18 cellular contexts compared by ENCODE assay signal in the genomic region with DNA sequence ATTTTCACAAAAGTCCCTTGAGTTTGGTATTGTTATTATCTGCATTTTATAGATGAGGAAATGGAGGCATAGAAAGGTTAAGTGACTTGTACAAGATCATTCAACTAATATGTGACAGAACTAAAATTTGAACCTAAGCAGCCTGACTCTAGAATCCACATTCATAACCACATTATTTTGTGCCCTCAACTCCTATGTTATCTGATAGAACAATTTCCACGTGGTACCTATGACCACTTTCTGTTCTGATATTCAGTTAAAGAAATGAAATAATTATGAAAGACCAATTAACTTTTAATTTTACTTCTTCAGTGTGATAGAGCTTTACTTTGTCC. TPM values are rescaled to one million over a fixed set of nuclear protein-coding genes. Genes with fewer than 3 reads are reported as not detected.
DNase-seq lines count a peak whose midpoint lies in the region; ATAC-seq, FAIRE-seq and TF ChIP-seq lines count a peak whose summit lies in the region.
"Had no signal": no experiment of that assay in that cellular context is flagged by ENCODE, and none has a peak within 500 bp of the region (broad histone marks: within the 10 kb centered on the region; RNA-seq: fewer than 3 reads in every experiment).

No MANE protein-coding gene starts in this region.

- no peaks in the 10 kb centered on the region for H3K9me2 ChIP-seq in SK-N-SH

- H3K9me3 ChIP-seq in SK-N-SH, result no peaks in the 10 kb centered on the region
- H3K9me3 ChIP-seq in HEK293 (ENCODE audit: control insufficient read depth, insufficient read depth, low read depth, low read length), result no peaks in the 10 kb centered on the region
- no peaks in the 10 kb centered on the region for H3K9me3 ChIP-seq in psoas muscle
- H3K9me3 ChIP-seq: BLaER1 had no signal

- H2AFZ ChIP-seq in SK-N-SH (ENCODE audit: low read depth), result no peak overlapping the region
- H2AFZ ChIP-seq: GM23248 had no signal

- H3K4me2 ChIP-seq in SK-N-SH, result no peak overlapping the region
- H3K4me2 ChIP-seq: BLaER1 had no signal

- H3K27me3 ChIP-seq in SK-N-SH (ENCODE audit: insufficient read depth) (no peaks in the 10 kb centered on the region), psoas muscle (ENCODE audit: insufficient read depth in 3 of 3, low read length in 2 of 3) (no peaks in the 10 kb centered on the region)
- H3K27me3 ChIP-seq: BLaER1 had no signal

- TF ChIP-seq CTCF in SK-N-SH (IDR thresholded peaks at IDR 0.05) (no peak), HEK293 (tag by site-specific recombination; IDR thresholded peaks at IDR 0.05) (no peak), psoas muscle (IDR thresholded peaks at IDR 0.05) (no peak)

- no peak for ATAC-seq in SK-N-SH treated with all-trans-retinoic acid at 6 μM for 48 hours
- ATAC-seq in psoas muscle, result no peak
- no peak for ATAC-seq in GM19324 (IDR thresholded peaks at IDR 0.05; ENCODE audit: low FRiP score, unreplicated experiment)
- ATAC-seq: GM12878, HCT116 had no signal

- no peak for TF ChIP-seq RAD21 in SK-N-SH (IDR thresholded peaks at IDR 0.05; ENCODE audit: low read length)

- H3K36me3 ChIP-seq in SK-N-SH (replicated peaks in 1 of 2; ENCODE audit: control insufficient read depth in 1 of 2, insufficient read depth in 2 of 2, low read length in 1 of 2) (peaks cover 61 to 67% of the 10 kb centered on the region in 2 experiments), HEK293 (ENCODE audit: control insufficient read depth in 2 of 2, insufficient read depth in 1 of 2, low read length in 2 of 2) (peaks cover 4 to 8% of the 10 kb centered on the region in 2 experiments; a peak in 2 of 3 replicates), psoas muscle (ENCODE audit: insufficient read depth in 1 of 2, low read depth in 1 of 2) (peaks cover 2 to 72% of the 10 kb centered on the region in 2 donors)

- H3K27ac ChIP-seq in SK-N-SH (ENCODE audit: low read depth in 2 of 2, low read length in 1 of 2) (no peak overlapping the region), HEK293 (ENCODE audit: extremely low read depth, low read depth, low read length) (0 out of 2 replicates have a peak overlapping the region, but pooled peaks have one; percentile 37), psoas muscle (peak overlapping the region; percentile 46)
- H3K27ac ChIP-seq: 22Rv1, BLaER1, GM23248 had no signal

- H4K20me1 ChIP-seq in SK-N-SH (ENCODE audit: insufficient read depth), result no peaks in the 10 kb centered on the region
- H4K20me1 ChIP-seq: BLaER1 had no signal

- H3K4me3 ChIP-seq in SK-N-SH (ENCODE audit: low read depth in 2 of 2, low read length in 1 of 2) (no peak overlapping the region), HEK293 (ENCODE audit: low read depth, low read length) (no peak overlapping the region), psoas muscle (no peak overlapping the region)
- H3K4me3 ChIP-seq: BLaER1, GM12878, GM23248 had no signal

- TF ChIP-seq EP300 in SK-N-SH (IDR thresholded peaks at IDR 0.05; ENCODE audit: borderline replicate concordance in 1 of 2, low read depth in 1 of 2, low read length in 1 of 2), result no peak

- DNase-seq in SK-N-SH (no peak), psoas muscle (no peak), germinal center (ENCODE audit: low spot score) (no peak), UCSD-AML1 (lab: John Stamatoyannopoulos, UW; ENCODE audit: unreplicated experiment) (no peak)
- DNase-seq: AML-193; Calu3; CD4-positive, CD25-positive, alpha-beta regulatory T cell; DMS 273 treated with DMSO at 0.1 percent for 48 hours; GM23248 had no signal

- H3K79me2 ChIP-seq in SK-N-SH (ENCODE audit: insufficient read depth), result peaks cover 5% of the 10 kb centered on the region; the same call in 1 of the 2 replicates

- H3K4me1 ChIP-seq in SK-N-SH (ENCODE audit: control insufficient read depth in 1 of 2, insufficient read depth in 2 of 2, low read depth in 1 of 2, low read length in 1 of 2) (peaks cover 2 to 20% of the 10 kb centered on the region in 2 experiments; a peak in 3 of 4 replicates), HEK293 (ENCODE audit: control insufficient read depth, insufficient read depth, low read length) (peaks cover 3% of the 10 kb centered on the region), psoas muscle (peaks cover 16% of the 10 kb centered on the region)
- H3K4me1 ChIP-seq: BLaER1 had no signal

- intact Hi-C loops in psoas muscle (cut with DNase I), result loop anchor here in 1 of 2 donors (10.0 kb wide), 1 partner anchor 403 kb away; no protein-coding TSS in a partner anchor

- no peak overlapping the region for H3K9ac ChIP-seq in SK-N-SH
- H3K9ac ChIP-seq: BLaER1, GM23248 had no signal

- CTCF ChIA-PET in SK-N-SH (lab: Yijun Ruan, JAX), result no interaction called here
- CTCF ChIA-PET in HEK293 (lab: Yijun Ruan, JAX), result interaction anchor here (0.6 to 1.2 kb wide), 3 partner anchors 277 to 549 kb away, joined by 3 to 5 read pairs (median 3); no protein-coding TSS in a partner anchor

- H3F3A ChIP-seq in SK-N-SH (replicated peaks; ENCODE audit: insufficient read depth), result peaks cover 51% of the 10 kb centered on the region

- POLR2A ChIA-PET in SK-N-SH (lab: Yijun Ruan, JAX), result no interaction called here
- POLR2A ChIA-PET in HEK293 (lab: Yijun Ruan, JAX), result no interaction called here

- FAIRE-seq in endometrium (lab: Jason Lieb, UNC), result peak; percentile 12
- FAIRE-seq: GM12878, GM18507 had no signal

- 88% methylated on average over 1 of the region's 1 CpG for WGBS in SK-N-SH (ENCODE audit: low lambda C conversion rate)
- 85 to 93% (median 88%) methylated on average over 1 of the region's 1 CpG for WGBS in psoas muscle, 3 donors

TF ChIP-seq in SK-N-SH treated with all-trans-retinoic acid at 6 μM for 48 hours, 23 proteins besides CTCF, POLR2A, EP300 and RAD21:
- TF ChIP-seq ZNF8 (CRISPR knock-in tag; IDR thresholded peaks at IDR 0.05) (no peak), ZFP3 (CRISPR knock-in tag; IDR thresholded peaks at IDR 0.05) (peak; percentile 66; the same call in 1 of the 2 replicates)
- TF ChIP-seq, protein P1, sequence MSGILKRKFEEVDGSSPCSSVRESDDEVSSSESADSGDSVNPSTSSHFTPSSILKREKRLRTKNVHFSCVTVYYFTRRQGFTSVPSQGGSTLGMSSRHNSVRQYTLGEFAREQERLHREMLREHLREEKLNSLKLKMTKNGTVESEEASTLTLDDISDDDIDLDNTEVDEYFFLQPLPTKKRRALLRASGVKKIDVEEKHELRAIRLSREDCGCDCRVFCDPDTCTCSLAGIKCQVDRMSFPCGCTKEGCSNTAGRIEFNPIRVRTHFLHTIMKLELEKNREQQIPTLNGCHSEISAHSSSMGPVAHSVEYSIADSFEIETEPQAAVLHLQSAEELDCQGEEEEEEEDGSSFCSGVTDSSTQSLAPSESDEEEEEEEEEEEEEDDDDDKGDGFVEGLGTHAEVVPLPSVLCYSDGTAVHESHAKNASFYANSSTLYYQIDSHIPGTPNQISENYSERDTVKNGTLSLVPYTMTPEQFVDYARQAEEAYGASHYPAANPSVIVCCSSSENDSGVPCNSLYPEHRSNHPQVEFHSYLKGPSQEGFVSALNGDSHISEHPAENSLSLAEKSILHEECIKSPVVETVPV (CRISPR knock-in tag; IDR thresholded peaks at IDR 0.05), result no peak
TF ChIP-seq in SK-N-SH treated with all-trans-retinoic acid at 6 μM for 48 hours: peak in this region for 1.

TF ChIP-seq in SK-N-SH, 30 proteins besides CTCF, POLR2A, EP300 and RAD21 (continues in another document):
- TF ChIP-seq CHD2 (IDR thresholded peaks at IDR 0.05; ENCODE audit: low read length, partially characterized antibody) (no peak), TEAD4 (IDR thresholded peaks at IDR 0.05; ENCODE audit: borderline replicate concordance, insufficient read depth) (no peak), EZH2phosphoT487 (IDR thresholded peaks at IDR 0.05; ENCODE audit: borderline replicate concordance, low read depth) (no peak)
- TF ChIP-seq, protein P2, sequence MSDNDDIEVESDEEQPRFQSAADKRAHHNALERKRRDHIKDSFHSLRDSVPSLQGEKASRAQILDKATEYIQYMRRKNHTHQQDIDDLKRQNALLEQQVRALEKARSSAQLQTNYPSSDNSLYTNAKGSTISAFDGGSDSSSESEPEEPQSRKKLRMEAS (IDR thresholded peaks at IDR 0.05; ENCODE audit: low read depth), result no peak

TF ChIP-seq in HEK293, 187 proteins besides CTCF, POLR2A, EP300 and RAD21:
- TF ChIP-seq ZFP3 (tag by site-specific recombination; IDR thresholded peaks at IDR 0.05; ENCODE audit: low read depth) (peak; percentile 63), OSR2 (tag by site-specific recombination; IDR thresholded peaks at IDR 0.05) (no peak), IKZF3 (tag by site-specific recombination; IDR thresholded peaks at IDR 0.05) (no peak), GLIS2 (tag by site-specific recombination; IDR thresholded peaks at IDR 0.05) (no peak), ZNF354C (tag by site-specific recombination; IDR thresholded peaks at IDR 0.05; ENCODE audit: borderline replicate concordance, low read depth) (no peak)
TF ChIP-seq in HEK293: peak in this region for 1.

RNA-seq across cellular contexts. Expression of gene BCAP29, which starts 17.5 kb away (rescaled TPM):
- polyA plus RNA-seq in SK-N-SH (2012; rRNA removed) (29.2 and 46.2 TPM in 2 replicates), psoas muscle (10 to 100 TPM; 37.4 to 54.8 (median 50.5) TPM)
- 57.5 and 62.3 TPM in 2 replicates for polyA plus RNA-seq in SK-N-SH (2012; cell fraction: cytosol; rRNA removed)
- polyA plus RNA-seq in SK-N-SH (2012; cell fraction: nucleus; rRNA removed), result 19.1 and 27.5 TPM in 2 replicates
- 10 to 100 TPM; 48.5 to 72.6 (median 58.0) TPM for total RNA-seq in psoas muscle

RNA-seq across cellular contexts. Expression of gene DUS4L, which starts 33.8 kb away (rescaled TPM):
- 9.7 and 11.5 TPM in 2 replicates for polyA plus RNA-seq in SK-N-SH (2012; rRNA removed)
- polyA plus RNA-seq in SK-N-SH (2012; cell fraction: cytosol; rRNA removed), result 12.1 and 16.3 TPM in 2 replicates
- 11.8 and 18.8 TPM in 2 replicates for polyA plus RNA-seq in SK-N-SH (2012; cell fraction: nucleus; rRNA removed)
- total RNA-seq in psoas muscle, result 1 to 10 TPM; 3.3 to 4.9 (median 4.3) TPM
- polyA plus RNA-seq in psoas muscle, result 1 to 10 TPM; 1.6 to 4.3 (median 2.0) TPM

RNA-seq across cellular contexts. Expression of gene COG5, which starts 33.8 kb away (rescaled TPM):
- polyA plus RNA-seq in SK-N-SH (2012; rRNA removed) (21.2 and 28.6 TPM in 2 replicates), psoas muscle (10 to 100 TPM in 1 of 3 donors, 1 to 10 TPM in 2; 4.8 to 13.5 (median 6.5) TPM)
- 26.1 and 31.4 TPM in 2 replicates for polyA plus RNA-seq in SK-N-SH (2012; cell fraction: cytosol; rRNA removed)
- polyA plus RNA-seq in SK-N-SH (2012; cell fraction: nucleus; rRNA removed), result 22.1 and 34.2 TPM in 2 replicates
- total RNA-seq in psoas muscle, result 10 to 100 TPM; 18.8 to 35.1 (median 20.5) TPM

Comparison
In these comparisons a context has a peak if more than half of its experiments do, and no peak if none do; other contexts are left out.
1. H3K27ac ChIP-seq: peak in HEK293 (single experiment) and psoas muscle (single experiment); none in SK-N-SH (0 of 2).